In genomic region chr2:86337235-86338099, GRCh38 we compare ENCODE assay signal across 9 cellular contexts. TPM values are rescaled to one million over a fixed set of nuclear protein-coding genes. Genes with fewer than 3 reads are reported as not detected.
DNase-seq lines count a peak whose midpoint lies in the region; TF ChIP-seq lines count a peak whose summit lies in the region.
"Had no signal": no experiment of that assay in that cellular context is flagged by ENCODE, and none has a peak within 500 bp of the region (broad histone marks: within the 10 kb centered on the region; RNA-seq: fewer than 3 reads in every experiment).

Gene REEP1 (minus strand): TSS chr2:86337626. CDS start chr2:86337510, 116 bp downstream.

- intact Hi-C loops in CD14-positive monocyte (cut with micrococcal nuclease), result no loop called here

- H2BK15ac ChIP-seq in H9 (ENCODE audit: low read depth, low read length), result no peak within 1 kb of the TSS

- no peaks in the 10 kb centered on the region for H3K36me3 ChIP-seq in WERI-Rb-1
- H3K36me3 ChIP-seq in muscle layer of duodenum (ENCODE audit: control insufficient read depth in 1 of 2, insufficient read depth in 2 of 2, low read length in 2 of 2), result no peaks in the 10 kb centered on the region
- H3K36me3 ChIP-seq in urinary bladder (ENCODE audit: insufficient read depth), result no peaks in the 10 kb centered on the region

- H3T11ph ChIP-seq in H9 (ENCODE audit: low read length), result no peak within 1 kb of the TSS

- H3K27ac ChIP-seq in H9 (ENCODE audit: insufficient read length, low read depth, low read length) (no peak within 1 kb of the TSS), WERI-Rb-1 (peak within 1 kb of the TSS; percentile 36; the same call in 1 of the 2 replicates), muscle layer of duodenum (ENCODE audit: low read length) (no peak within 1 kb of the TSS), urinary bladder (ENCODE audit: low read depth) (no peak within 1 kb of the TSS)

- H3K4me1 ChIP-seq in H9 (ENCODE audit: insufficient read depth, low read length), result 0 out of 2 replicates have a peak, but pooled peaks cover 3% of the 10 kb centered on the region
- peaks cover 8% of the 10 kb centered on the region in 2 donors for H3K4me1 ChIP-seq in muscle layer of duodenum (ENCODE audit: control insufficient read depth in 1 of 2, insufficient read depth in 2 of 2, low read length in 2 of 2)
- no peaks in the 10 kb centered on the region for H3K4me1 ChIP-seq in urinary bladder (ENCODE audit: insufficient read depth)

- H3K4ac ChIP-seq in H9 (ENCODE audit: low read depth, low read length), result no peak within 1 kb of the TSS

- H4K5ac ChIP-seq in H9 (ENCODE audit: insufficient read length, low read depth, low read length), result no peak within 1 kb of the TSS

- no peak within 1 kb of the TSS for H2BK120ac ChIP-seq in H9 (ENCODE audit: low read depth, low read length, poor library complexity, severe bottlenecking)

- H2BK5ac ChIP-seq in H9 (ENCODE audit: insufficient read length, low read length), result no peak within 1 kb of the TSS

- H3K4me3 Mint-ChIP-seq in CD14-positive monocyte (peak within 1 kb of the TSS; percentile 72 to 86), H9 (peak within 1 kb of the TSS; percentile 76 to 87)

- H3K9me3 Mint-ChIP-seq in CD14-positive monocyte (peaks cover 9 to 29% (median 22%) of the 10 kb centered on the region in 7 donors), H9 (peaks cover 8 to 9% of the 10 kb centered on the region in 2 experiments)

- no peak within 1 kb of the TSS for H2BK12ac ChIP-seq in H9 (ENCODE audit: insufficient read length, low read depth, low read length)

- no peaks in the 10 kb centered on the region for H3K79me1 ChIP-seq in H9 (ENCODE audit: insufficient read depth, low read depth, low read length, poor library complexity, severe bottlenecking)

- no peaks in the 10 kb centered on the region for H4K20me1 ChIP-seq in H9 (ENCODE audit: control insufficient read depth, insufficient read depth, insufficient read length)

- H3K4me2 ChIP-seq in H9 (ENCODE audit: insufficient read depth, insufficient read length, low read length), result peak within 1 kb of the TSS; percentile 75

- peaks cover 6% of the 10 kb centered on the region for H3K23me2 ChIP-seq in H9 (ENCODE audit: insufficient read length, low read depth, low read length, poor library complexity, severe bottlenecking)

- H3K36me3 Mint-ChIP-seq in CD14-positive monocyte (peaks cover 0 to 2% of the 10 kb centered on the region in 2 donors), H9 (ENCODE audit: insufficient read depth in 1 of 3, low read depth in 3 of 3) (no peaks in the 10 kb centered on the region; a peak in 1 of 7 replicates)

- H4K91ac ChIP-seq in H9 (ENCODE audit: insufficient read length, low read depth, low read length), result no peak within 1 kb of the TSS

- H3K27me3 ChIP-seq in H9 (ENCODE audit: insufficient read depth, low read length) (peaks cover 35% of the 10 kb centered on the region), WERI-Rb-1 (ENCODE audit: insufficient read depth, low read depth, severe bottlenecking) (no peaks in the 10 kb centered on the region), muscle layer of duodenum (ENCODE audit: low read depth, low read length) (peaks cover 17% of the 10 kb centered on the region)

- H3K56ac ChIP-seq in H9 (ENCODE audit: insufficient read length, low read depth, low read length), result no peak within 1 kb of the TSS

- H4K8ac ChIP-seq in H9 (replicated peaks; ENCODE audit: insufficient read length, low read depth, low read length), result no peak within 1 kb of the TSS

- H3K4me3 ChIP-seq in WERI-Rb-1 (ENCODE audit: low read depth, low read length) (peak within 1 kb of the TSS; percentile 76), epithelial cell of esophagus (ENCODE audit: low read length) (peak within 1 kb of the TSS; percentile 16), muscle layer of duodenum (ENCODE audit: low read depth in 1 of 2, low read length in 2 of 2) (peak within 1 kb of the TSS; percentile 56 to 74), urinary bladder (ENCODE audit: low read depth, low read length) (peak within 1 kb of the TSS; percentile 61)

- H3K9me3 ChIP-seq in H9 (ENCODE audit: control insufficient read depth, low read depth, low read length), result no peaks in the 10 kb centered on the region
- H3K9me3 ChIP-seq in WERI-Rb-1 (ENCODE audit: severe bottlenecking), result peaks cover 4% of the 10 kb centered on the region
- H3K9me3 ChIP-seq in muscle layer of duodenum (ENCODE audit: control insufficient read depth in 1 of 2, low read length in 2 of 2), result no peaks in the 10 kb centered on the region

- no peak for TF ChIP-seq CTCF in CD14-positive monocyte (IDR thresholded peaks at IDR 0.05)
- TF ChIP-seq CTCF in H9 (conservative IDR thresholded peaks at IDR 0.05), result no peak
- TF ChIP-seq CTCF in WERI-Rb-1 (IDR thresholded peaks at IDR 0.05; ENCODE audit: low read depth, low read length), result no peak
- TF ChIP-seq CTCF in epithelial cell of esophagus (IDR thresholded peaks at IDR 0.05; ENCODE audit: insufficient read depth, low read depth, low read length, missing control alignments), result no peak

- no peak within 1 kb of the TSS for H3K9ac ChIP-seq in H9 (ENCODE audit: extremely low read depth, insufficient read length, low read length)

- no peak within 1 kb of the TSS for H3K14ac ChIP-seq in H9 (ENCODE audit: insufficient read depth, low read length)

- H3K27me3 Mint-ChIP-seq in CD14-positive monocyte (ENCODE audit: low read depth in 3 of 3) (peaks cover 65 to 83% (median 67%) of the 10 kb centered on the region in 3 donors), H9 (ENCODE audit: low read depth) (peaks cover 94% of the 10 kb centered on the region)

- no peaks in the 10 kb centered on the region for H3K79me2 ChIP-seq in H9 (ENCODE audit: insufficient read depth, low read length)

- H2AFZ ChIP-seq in H9 (ENCODE audit: low read length), result no peak within 1 kb of the TSS

- H3K27ac Mint-ChIP-seq in CD14-positive monocyte (peak within 1 kb of the TSS in 1 of 7 donors; percentile 42), H9 (no peak within 1 kb of the TSS)

- H3K4me1 Mint-ChIP-seq in CD14-positive monocyte (peaks cover 13% of the 10 kb centered on the region), H9 (peaks cover 16% of the 10 kb centered on the region in 2 experiments)

- no CpG with 5 or more reads among the region's 102 CpGs for WGBS in H9 (ENCODE audit: extremely low coverage, insufficient read length, low lambda C conversion rate)
- WGBS in urinary bladder, result under 1% methylated on average over 102 of the region's 102 CpGs

- H3K18ac ChIP-seq in H9 (ENCODE audit: insufficient read length, low read depth, low read length), result no peak within 1 kb of the TSS

- DNase-seq in CD14-positive monocyte (ENCODE audit: low spot score) (no peak), H9 (peak; percentile 43), WERI-Rb-1 (peak; percentile 40), epithelial cell of esophagus (ENCODE audit: low read depth) (peak; percentile 47), NCI-H446 treated with DMSO at 0.1 percent for 48 hours (lab: John Stamatoyannopoulos, UW) (no peak), NCI-H2029 (lab: John Stamatoyannopoulos, UW) (no peak)

- H2AK5ac ChIP-seq in H9 (ENCODE audit: insufficient read length, low read length), result no peak within 1 kb of the TSS

- H3K23ac ChIP-seq in H9 (ENCODE audit: insufficient read length, low read depth, low read length), result no peak within 1 kb of the TSS

- H2BK20ac ChIP-seq in H9 (ENCODE audit: low read depth, low read length, poor library complexity, severe bottlenecking), result no peak within 1 kb of the TSS

RNA-seq across cellular contexts. Expression of gene REEP1, which starts in this region (rescaled TPM):
- polyA plus RNA-seq in CD14-positive monocyte, result not detected
- total RNA-seq in H9 (2021), result 0.66 and 1.3 TPM in 2 replicates
- total RNA-seq in urinary bladder, result 21.9 TPM
- polyA plus RNA-seq in urinary bladder, result 39.5 TPM
- total RNA-seq: HT1080 had no signal

Comparison
In these comparisons a context has a peak if more than half of its experiments do, and no peak if none do; other contexts are left out.
1. RNA of gene REEP1 (total RNA-seq): 21.9 TPM in urinary bladder (single experiment); 0.66 to 1.3 TPM in H9; every median in the first group is over 10 times any median in the second.
2. RNA of gene REEP1 (polyA plus RNA-seq): 39.5 TPM in urinary bladder (single experiment); not detected in CD14-positive monocyte; every median in the first group is over 10 times any median in the second.
3. DNase-seq: peak in H9 (single experiment), WERI-Rb-1 (single experiment) and epithelial cell of esophagus (single experiment); none in CD14-positive monocyte (single experiment), NCI-H446 treated with DMSO at 0.1 percent for 48 hours (single experiment) and NCI-H2029 (single experiment).
4. H3K4me3 ChIP-seq: peak in every context shown above with its lines; median percentile 76 in WERI-Rb-1; 65 in muscle layer of duodenum; 61 in urinary bladder; 16 in epithelial cell of esophagus.